ENCODE assay signal across 16 cellular contexts in the genomic region with DNA sequence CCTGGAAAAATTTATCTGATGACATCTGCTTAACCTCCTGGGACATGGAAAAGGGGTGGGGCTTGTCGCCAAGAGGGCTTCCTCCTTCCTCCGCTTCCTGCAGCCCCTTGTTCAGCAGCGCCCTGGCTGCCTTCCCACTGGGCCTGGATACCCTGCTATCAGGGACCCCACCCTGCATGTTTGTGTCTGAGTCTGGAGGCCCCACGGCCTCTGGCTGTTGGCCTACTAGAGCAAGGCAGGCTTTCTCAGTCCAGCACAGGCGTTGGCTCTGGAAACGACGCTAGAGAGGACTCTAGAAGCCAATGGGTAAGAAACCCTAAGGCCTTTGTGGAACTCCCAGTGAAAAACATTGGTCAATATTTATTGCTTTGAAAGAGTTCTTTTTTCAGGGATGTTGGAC.
DNase-seq lines count a peak whose midpoint lies in the region; ATAC-seq and TF ChIP-seq lines count a peak whose summit lies in the region.
"Had no signal": no experiment of that assay in that cellular context is flagged by ENCODE, and none has a peak within 500 bp of the region (broad histone marks: within the 10 kb centered on the region; RNA-seq: fewer than 3 reads in every experiment).

No MANE protein-coding gene starts in this region.

- H3F3A ChIP-seq in SK-N-SH (replicated peaks; ENCODE audit: insufficient read depth) = no peaks in the 10 kb centered on the region

- peak overlapping the region in 1 of 2 experiments; percentile 57; a peak in 3 of 4 replicates for H3K27ac ChIP-seq in SK-N-SH (ENCODE audit: low read depth in 2 of 2, low read length in 1 of 2)
- H3K27ac ChIP-seq in hepatocyte = peak overlapping the region; percentile 91
- H3K27ac ChIP-seq in prostate gland = peak overlapping the region; percentile 2 to 17
- peak overlapping the region in 1 of 2 donors; percentile 15 for H3K27ac ChIP-seq in aorta (ENCODE audit: low read depth in 1 of 2, low read length in 2 of 2)
- H3K27ac ChIP-seq: SK-N-MC had no signal

- H3K4me3 ChIP-seq in SK-N-SH (ENCODE audit: low read depth in 2 of 2, low read length in 1 of 2) (no peak overlapping the region), hepatocyte (no peak overlapping the region), prostate gland (no peak overlapping the region), aorta (ENCODE audit: low read length in 2 of 2) (no peak overlapping the region)
- H3K4me3 ChIP-seq: SK-N-MC had no signal

- CTCF ChIA-PET in SK-N-SH (lab: Yijun Ruan, JAX) = no interaction called here

- DNase-seq in SK-N-SH (peak; percentile 43), hepatocyte (ENCODE audit: low spot score) (no peak), prostate gland (ENCODE audit: low spot score) (no peak), aorta (peak; percentile 76 to 80), NCI-H2227 treated with DMSO at 0.1 percent for 48 hours (lab: John Stamatoyannopoulos, UW) (no peak)
- DNase-seq: CD8-positive, alpha-beta memory T cell; erythroblast; MM.1S; NK-92 treated with Interleukin-12 subunit alpha and Interleukin-12 subunit beta, amount 100 ng/mL, for 24 hours; stimulated activated naive CD4-positive, alpha-beta T cell had no signal

- intact Hi-C loops in prostate gland (cut with DNase I) (no loop called here), aorta (cut with DNase I) (no loop called here)

- H2AFZ ChIP-seq in SK-N-SH (ENCODE audit: low read depth) (no peak overlapping the region), hepatocyte (no peak overlapping the region)

- no peaks in the 10 kb centered on the region for H3K9me3 ChIP-seq in SK-N-SH
- no peaks in the 10 kb centered on the region for H3K9me3 ChIP-seq in hepatocyte (ENCODE audit: low read depth)
- no peaks in the 10 kb centered on the region for H3K9me3 ChIP-seq in prostate gland
- no peaks in the 10 kb centered on the region for H3K9me3 ChIP-seq in aorta (ENCODE audit: control insufficient read depth, low read length)

- WGBS in SK-N-SH (ENCODE audit: low lambda C conversion rate) = 85% methylated on average over 5 of the region's 7 CpGs
- 83% methylated on average over 7 of the region's 7 CpGs for WGBS in hepatocyte (ENCODE audit: low lambda C conversion rate, missing lambda C conversion rate)
- WGBS in prostate gland = 57% methylated on average over 7 of the region's 7 CpGs
- 19 to 25% methylated on average over 7 of the region's 7 CpGs for WGBS in aorta, 2 donors

- TF ChIP-seq RAD21 in SK-N-SH (IDR thresholded peaks at IDR 0.05; ENCODE audit: low read length) = no peak

- H3K79me2 ChIP-seq in SK-N-SH (ENCODE audit: insufficient read depth) (no peaks in the 10 kb centered on the region), hepatocyte (no peaks in the 10 kb centered on the region)

- H3K4me1 ChIP-seq in SK-N-SH (ENCODE audit: control insufficient read depth in 1 of 2, insufficient read depth in 2 of 2, low read depth in 1 of 2, low read length in 1 of 2) = peaks cover 0 to 5% of the 10 kb centered on the region in 2 experiments; a peak in 1 of 4 replicates
- peaks cover 32% of the 10 kb centered on the region for H3K4me1 ChIP-seq in hepatocyte (ENCODE audit: insufficient read depth)
- H3K4me1 ChIP-seq in prostate gland (replicated peaks) = peaks cover 4% of the 10 kb centered on the region
- peaks cover 0 to 15% of the 10 kb centered on the region in 2 donors for H3K4me1 ChIP-seq in aorta (ENCODE audit: control insufficient read depth in 1 of 2, insufficient read depth in 2 of 2, low read length in 2 of 2)

- TF ChIP-seq EP300 in SK-N-SH (IDR thresholded peaks at IDR 0.05; ENCODE audit: borderline replicate concordance in 1 of 2, low read depth in 1 of 2, low read length in 1 of 2) = no peak

- no peak for TF ChIP-seq CTCF in SK-N-SH (IDR thresholded peaks at IDR 0.05)
- no peak for TF ChIP-seq CTCF in hepatocyte (IDR thresholded peaks at IDR 0.05; ENCODE audit: poor library complexity)
- no peak for TF ChIP-seq CTCF in prostate gland (IDR thresholded peaks at IDR 0.05)

- H3K9me2 ChIP-seq in SK-N-SH (no peaks in the 10 kb centered on the region), hepatocyte (replicated peaks; ENCODE audit: insufficient read depth) (no peaks in the 10 kb centered on the region)

- no peaks in the 10 kb centered on the region for H4K20me1 ChIP-seq in SK-N-SH (ENCODE audit: insufficient read depth)
- no peaks in the 10 kb centered on the region for H4K20me1 ChIP-seq in hepatocyte (ENCODE audit: insufficient read depth, poor library complexity, severe bottlenecking)

- no peak for TF ChIP-seq POLR2A in prostate gland (IDR thresholded peaks at IDR 0.05)

- no peaks in the 10 kb centered on the region for H3K27me3 ChIP-seq in SK-N-SH (ENCODE audit: insufficient read depth)
- H3K27me3 ChIP-seq in hepatocyte = no peaks in the 10 kb centered on the region
- H3K27me3 ChIP-seq in prostate gland (replicated peaks; ENCODE audit: insufficient read depth) = no peaks in the 10 kb centered on the region
- no peaks in the 10 kb centered on the region for H3K27me3 ChIP-seq in aorta (ENCODE audit: control insufficient read depth in 1 of 2, insufficient read depth in 2 of 2, low read length in 1 of 2)

- POLR2A ChIA-PET in SK-N-SH (lab: Yijun Ruan, JAX) = no interaction called here

- no peak for ATAC-seq in SK-N-SH treated with all-trans-retinoic acid at 6 μM for 48 hours
- ATAC-seq in aorta (ENCODE audit: low FRiP score) = peak; percentile 68
- ATAC-seq in GM19035 (IDR thresholded peaks at IDR 0.05; ENCODE audit: unreplicated experiment) = no peak
- ATAC-seq in GM19463 (IDR thresholded peaks at IDR 0.05; ENCODE audit: unreplicated experiment) = no peak
- ATAC-seq: activated naive CD4-positive, alpha-beta T cell treated with anti-CD3 and anti-CD28 coated beads, Interleukin-2, amount 50 U/mL, for 72 hours; WTC11 had no signal

- H3K36me3 ChIP-seq in SK-N-SH (replicated peaks in 1 of 2; ENCODE audit: control insufficient read depth in 1 of 2, insufficient read depth in 2 of 2, low read length in 1 of 2) = no peaks in the 10 kb centered on the region
- no peaks in the 10 kb centered on the region for H3K36me3 ChIP-seq in hepatocyte (replicated peaks; ENCODE audit: insufficient read depth, low read depth)
- H3K36me3 ChIP-seq in prostate gland = no peaks in the 10 kb centered on the region
- no peaks in the 10 kb centered on the region for H3K36me3 ChIP-seq in aorta (ENCODE audit: control insufficient read depth in 1 of 2, insufficient read depth in 2 of 2, low read length in 1 of 2)

- no peak overlapping the region for H3K9ac ChIP-seq in SK-N-SH

- H3K4me2 ChIP-seq in SK-N-SH (no peak overlapping the region), hepatocyte (no peak overlapping the region)

TF ChIP-seq in SK-N-SH, 30 proteins besides CTCF, POLR2A, EP300 and RAD21 (continues in another document):
- no peak for TF ChIP-seq REST (IDR thresholded peaks at IDR 0.05; ENCODE audit: low read depth, low read length)
- no peak for TF ChIP-seq TEAD4 (IDR thresholded peaks at IDR 0.05; ENCODE audit: borderline replicate concordance, insufficient read depth)
- no peak for TF ChIP-seq GATA2 (CRISPR knock-in tag; IDR thresholded peaks at IDR 0.05)

TF ChIP-seq in SK-N-SH treated with all-trans-retinoic acid at 6 μM for 48 hours, 23 proteins besides CTCF, POLR2A, EP300 and RAD21:
- TF ChIP-seq OSR1 (CRISPR knock-in tag; IDR thresholded peaks at IDR 0.05) (no peak), ESRRG (CRISPR knock-in tag; IDR thresholded peaks at IDR 0.05) (no peak)

Comparison
In these comparisons a context has a peak if more than half of its experiments do, and no peak if none do; other contexts are left out.
1. DNase-seq: peak in SK-N-SH (single experiment) and aorta (2 of 2); none in hepatocyte (single experiment), prostate gland (single experiment) and NCI-H2227 treated with DMSO at 0.1 percent for 48 hours (single experiment).